10 cellular contexts compared by ENCODE assay signal in genomic region chr6:163354085-163354484, GRCh38.
A peak's percentile ranks its signal among the peaks of the same experiment; 100 is the strongest.
DNase-seq lines count a peak whose midpoint lies in the region; ATAC-seq and TF ChIP-seq lines count a peak whose summit lies in the region.
"Had no signal": no experiment of that assay in that cellular context is flagged by ENCODE, and none has a peak within 500 bp of the region (broad histone marks: within the 10 kb centered on the region; RNA-seq: fewer than 3 reads in every experiment).

No MANE protein-coding gene starts in this region.

- no peak for TF ChIP-seq POLR2A in esophagus muscularis mucosa (IDR thresholded peaks at IDR 0.05; ENCODE audit: low read depth)
- no peak for TF ChIP-seq POLR2A in uterus (IDR thresholded peaks at IDR 0.05)

- no peak overlapping the region for H3K27ac Mint-ChIP-seq in activated CD4-positive, alpha-beta T cell treated with anti-CD3 and anti-CD28 coated beads for 36 hours

- H3K9me3 ChIP-seq in esophagus muscularis mucosa (no peaks in the 10 kb centered on the region), mesodermal cell (ENCODE audit: control insufficient read depth, low read length) (no peaks in the 10 kb centered on the region), uterus (no peaks in the 10 kb centered on the region)

- no peak for TF ChIP-seq EP300 in esophagus muscularis mucosa (IDR thresholded peaks at IDR 0.05)

- POLR2A ChIA-PET in HEK293T (lab: Yijun Ruan, JAX): no interaction called here
- POLR2A ChIA-PET in activated CD4-positive, alpha-beta T cell treated with anti-CD3 and anti-CD28 coated beads for 36 hours (lab: Charles Lee): no interaction called here

- CTCF ChIA-PET in HEK293T (lab: Yijun Ruan, JAX): interaction anchor here (0.6 kb wide), 1 partner anchor 1613 kb away, joined by 3 read pairs; no protein-coding TSS in a partner anchor
- CTCF ChIA-PET in activated CD4-positive, alpha-beta T cell treated with anti-CD3 and anti-CD28 coated beads for 36 hours (lab: Charles Lee): no interaction called here

- no peak for DNase-seq in Right ventricle myocardium inferior (ENCODE audit: missing footprints)
- DNase-seq in cardiac septum (ENCODE audit: low spot score): no peak
- DNase-seq in esophagus muscularis mucosa (ENCODE audit: extremely low spot score): no peak
- DNase-seq in uterus: no peak
- no peak for DNase-seq in HEK293T (ENCODE audit: extremely low spot score)
- no peak for DNase-seq in NCI-H526 treated with DMSO at 0.1 percent for 48 hours (lab: John Stamatoyannopoulos, UW)
- DNase-seq in activated CD4-positive, alpha-beta T cell treated with anti-CD3 and anti-CD28 coated beads for 36 hours: no peak
- DNase-seq: activated CD4-positive, alpha-beta T cell treated with anti-CD3 and anti-CD28 coated beads for 1 hour; DMS53 had no signal

- TF ChIP-seq CTCF in esophagus muscularis mucosa (IDR thresholded peaks at IDR 0.05): no peak
- TF ChIP-seq CTCF in uterus (IDR thresholded peaks at IDR 0.05): no peak

- peak; percentile 27 for ATAC-seq in Right ventricle myocardium inferior
- ATAC-seq in activated CD4-positive, alpha-beta T cell treated with anti-CD3 and anti-CD28 coated beads for 36 hours: no peak

- H3K4me1 ChIP-seq in esophagus muscularis mucosa (peaks cover 19 to 27% (median 22%) of the 10 kb centered on the region in 4 donors), mesodermal cell (ENCODE audit: control insufficient read depth, insufficient read depth, low read length, poor library complexity, severe bottlenecking) (peaks cover 35% of the 10 kb centered on the region), uterus (no peaks in the 10 kb centered on the region)

- H3K27ac ChIP-seq in esophagus muscularis mucosa (replicated peaks in 1 of 4) (peak overlapping the region in 3 of 4 donors; percentile 55 to 70 (median 68)), mesodermal cell (ENCODE audit: low read depth, low read length, severe bottlenecking) (peak overlapping the region; percentile 98), uterus (no peak overlapping the region)

- intact Hi-C loops in Right ventricle myocardium inferior (cut with DNase I): no loop called here
- intact Hi-C loops in cardiac septum (cut with DNase I): no loop called here
- intact Hi-C loops in esophagus muscularis mucosa (cut with DNase I): loop anchor here (10.0 kb wide), 1 partner anchor 51 kb away; no protein-coding TSS in a partner anchor
- intact Hi-C loops in uterus (cut with DNase I; ENCODE audit: low total_unique reads): no loop called here
- intact Hi-C loops in activated CD4-positive, alpha-beta T cell treated with anti-CD3 and anti-CD28 coated beads for 36 hours (cut with DNase I, micrococcal nuclease): no loop called here

- H3K4me3 ChIP-seq in esophagus muscularis mucosa: no peak overlapping the region
- no peak overlapping the region for H3K4me3 ChIP-seq in mesodermal cell (ENCODE audit: extremely low read depth, insufficient read depth, low read length, poor library complexity, severe bottlenecking)
- no peak overlapping the region for H3K4me3 ChIP-seq in uterus

- no peaks in the 10 kb centered on the region for H3K4me1 Mint-ChIP-seq in activated CD4-positive, alpha-beta T cell treated with anti-CD3 and anti-CD28 coated beads for 36 hours

- no peaks in the 10 kb centered on the region for H3K9me3 Mint-ChIP-seq in activated CD4-positive, alpha-beta T cell treated with anti-CD3 and anti-CD28 coated beads for 36 hours (ENCODE audit: low read depth)

- H3K27me3 Mint-ChIP-seq in activated CD4-positive, alpha-beta T cell treated with anti-CD3 and anti-CD28 coated beads for 36 hours: peaks cover 4% of the 10 kb centered on the region

- WGBS in esophagus muscularis mucosa: 74% methylated on average over 8 of the region's 8 CpGs
- WGBS in mesodermal cell (ENCODE audit: insufficient coverage in 2 of 2), 2 experiments: 70 to 78% methylated on average over 5 of the region's 8 CpGs

- no peaks in the 10 kb centered on the region for H3K36me3 Mint-ChIP-seq in activated CD4-positive, alpha-beta T cell treated with anti-CD3 and anti-CD28 coated beads for 36 hours (ENCODE audit: low read depth)

- H3K27me3 ChIP-seq in esophagus muscularis mucosa (no peaks in the 10 kb centered on the region), uterus (no peaks in the 10 kb centered on the region)

- H3K36me3 ChIP-seq in esophagus muscularis mucosa (no peaks in the 10 kb centered on the region), mesodermal cell (ENCODE audit: control insufficient read depth, insufficient read depth, low read length) (no peaks in the 10 kb centered on the region), uterus (no peaks in the 10 kb centered on the region)

- no peak overlapping the region for H3K4me3 Mint-ChIP-seq in activated CD4-positive, alpha-beta T cell treated with anti-CD3 and anti-CD28 coated beads for 36 hours

TF ChIP-seq in HEK293T, 16 proteins besides CTCF, POLR2A, EP300 and RAD21:
- TF ChIP-seq ELF4 (IDR thresholded peaks at IDR 0.05) (no peak), TARDBP (IDR thresholded peaks at IDR 0.05) (no peak), FOXM1 (IDR thresholded peaks at IDR 0.05; ENCODE audit: borderline replicate concordance) (no peak), LEF1 (IDR thresholded peaks at IDR 0.05; ENCODE audit: borderline replicate concordance) (no peak), ARNT (IDR thresholded peaks at IDR 0.05) (no peak), L3MBTL2 (conservative IDR thresholded peaks at IDR 0.05) (no peak), FOXA1 (IDR thresholded peaks at IDR 0.05) (no peak), HDGF (IDR thresholded peaks at IDR 0.05; ENCODE audit: borderline replicate concordance) (no peak), BHLHE40 (IDR thresholded peaks at IDR 0.05; ENCODE audit: borderline replicate concordance) (no peak), PKNOX1 (IDR thresholded peaks at IDR 0.05) (no peak), FOXK2 (IDR thresholded peaks at IDR 0.05) (no peak), ZNF384 (IDR thresholded peaks at IDR 0.05) (no peak), SUZ12 (IDR thresholded peaks at IDR 0.05) (no peak), NFRKB (IDR thresholded peaks at IDR 0.05) (no peak), SP1 (IDR thresholded peaks at IDR 0.05) (no peak), CTBP1 (IDR thresholded peaks at IDR 0.05; ENCODE audit: borderline replicate concordance) (no peak)
TF ChIP-seq in HEK293T: peak in this region for 0.

Comparison
In these comparisons a context has a peak if more than half of its experiments do, and no peak if none do; other contexts are left out.
1. H3K27ac ChIP-seq: peak in esophagus muscularis mucosa (3 of 4) and mesodermal cell (single experiment); none in uterus (0 of 2).